Comparison of ENCODE assay signal across 1 cellular context in the genomic region with DNA sequence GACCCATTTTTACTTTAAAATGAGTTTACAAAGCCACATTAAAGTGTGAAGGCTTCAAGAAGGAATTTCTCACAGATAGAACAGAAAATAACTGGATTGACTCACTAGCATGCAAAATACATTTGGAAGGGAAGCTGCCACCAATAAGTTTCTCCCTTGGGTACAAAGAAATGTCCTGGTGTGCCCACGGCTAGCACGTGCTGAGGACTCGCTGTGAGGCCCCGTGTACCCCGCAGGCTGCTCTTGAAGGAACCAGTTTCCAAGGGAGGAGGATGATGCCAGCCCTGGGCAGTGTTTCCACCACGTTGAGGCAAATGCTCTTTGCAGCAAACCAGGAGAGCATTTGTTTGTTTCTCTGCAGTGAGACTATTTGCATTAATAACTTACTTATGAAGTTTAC.
TF ChIP-seq lines count a peak whose summit lies in the region.

No MANE protein-coding gene starts in this region.

TF ChIP-seq in GM12878, 131 proteins besides CTCF, POLR2A, EP300 and RAD21:
- TF ChIP-seq E2F8 (IDR thresholded peaks at IDR 0.05; ENCODE audit: low read depth, partially characterized antibody) (no peak), POLR2AphosphoS5 (IDR thresholded peaks at IDR 0.05; ENCODE audit: low read length) (no peak), BHLHE40 (IDR thresholded peaks at IDR 0.05; ENCODE audit: borderline replicate concordance in 1 of 2, low read depth in 2 of 2, low read length in 1 of 2) (peak; percentile 36 to 41; a peak in 1 of 4 replicates), ZNF274 (IDR thresholded peaks at IDR 0.05; ENCODE audit: insufficient read depth, insufficient read length) (no peak)
